In genomic region chrX:34300871-34301270, GRCh38 we compare ENCODE assay signal across 8 cellular contexts.
DNase-seq lines count a peak whose midpoint lies in the region; ATAC-seq and TF ChIP-seq lines count a peak whose summit lies in the region.

No MANE protein-coding gene starts in this region.

- H3K27me3 Mint-ChIP-seq in nephron (ENCODE audit: low read depth) (no peaks in the 10 kb centered on the region), CD14-positive monocyte (ENCODE audit: low read depth in 3 of 3) (no peaks in the 10 kb centered on the region)
- no peaks in the 10 kb centered on the region for H3K27me3 Mint-ChIP-seq in activated T-helper 17 cell treated with anti-CD3 and anti-CD28 coated beads, Interleukin-2, amount 50 U/mL, for 72 hours

- intact Hi-C loops in dorsolateral prefrontal cortex (cut with DNase I) = no loop called here
- intact Hi-C loops in CD14-positive monocyte (cut with micrococcal nuclease) = no loop called here

- in situ Hi-C loops in Caki2 (cut with HindIII; ENCODE audit: low pct_unique_long_range_greater_than_20kb, low sequenced_read_pairs) = no loop called here

- H3K4me1 Mint-ChIP-seq in nephron = no peaks in the 10 kb centered on the region
- H3K4me1 Mint-ChIP-seq in CD14-positive monocyte = no peaks in the 10 kb centered on the region
- no peaks in the 10 kb centered on the region for H3K4me1 Mint-ChIP-seq in activated T-helper 17 cell treated with anti-CD3 and anti-CD28 coated beads, Interleukin-2, amount 50 U/mL, for 72 hours

- peak; percentile 57 for ATAC-seq in GM18870 (IDR thresholded peaks at IDR 0.05; ENCODE audit: unreplicated experiment)
- no peak for ATAC-seq in activated T-helper 17 cell treated with anti-CD3 and anti-CD28 coated beads, Interleukin-2, amount 50 U/mL, for 72 hours (replicated peaks)

- H3K4me3 ChIP-seq in dorsolateral prefrontal cortex = no peak overlapping the region

- no peak overlapping the region for H3K27ac Mint-ChIP-seq in nephron
- H3K27ac Mint-ChIP-seq in CD14-positive monocyte = no peak overlapping the region
- H3K27ac Mint-ChIP-seq in activated T-helper 17 cell treated with anti-CD3 and anti-CD28 coated beads, Interleukin-2, amount 50 U/mL, for 72 hours = no peak overlapping the region

- no peak overlapping the region for H3K27ac ChIP-seq in dorsolateral prefrontal cortex

- H3K27me3 ChIP-seq in dorsolateral prefrontal cortex = peaks cover 0 to 57% (median 8%) of the 10 kb centered on the region in 45 donors

- TF ChIP-seq CTCF in dorsolateral prefrontal cortex (IDR thresholded peaks at IDR 0.05 in 54 of 56, conservative IDR thresholded peaks at IDR 0.05 in 2 of 56; ENCODE audit: low read depth in 1 of 56, partially characterized antibody in 56 of 56) (peak; percentile 15 to 74 (median 57)), nephron (IDR thresholded peaks at IDR 0.05; ENCODE audit: unreplicated experiment in 3 of 3) (peak; percentile 67 to 81 (median 79)), CD14-positive monocyte (IDR thresholded peaks at IDR 0.05) (no peak)

- DNase-seq in Caki2 (ENCODE audit: low read depth) = peak; percentile 19
- DNase-seq in NCI-H69 (lab: John Stamatoyannopoulos, UW) = peak; percentile 37
- peak in 1 of 10 donors; percentile 13 for DNase-seq in dorsolateral prefrontal cortex
- DNase-seq in mesenteric fat pad (ENCODE audit: low spot score) = no peak
- no peak for DNase-seq in CD14-positive monocyte (ENCODE audit: low spot score)

- H3K9me3 Mint-ChIP-seq in nephron (no peaks in the 10 kb centered on the region), CD14-positive monocyte (no peaks in the 10 kb centered on the region)
- no peaks in the 10 kb centered on the region for H3K9me3 Mint-ChIP-seq in activated T-helper 17 cell treated with anti-CD3 and anti-CD28 coated beads, Interleukin-2, amount 50 U/mL, for 72 hours

- H3K36me3 Mint-ChIP-seq in nephron (ENCODE audit: low read depth) = no peaks in the 10 kb centered on the region
- no peaks in the 10 kb centered on the region for H3K36me3 Mint-ChIP-seq in CD14-positive monocyte
- H3K36me3 Mint-ChIP-seq in activated T-helper 17 cell treated with anti-CD3 and anti-CD28 coated beads, Interleukin-2, amount 50 U/mL, for 72 hours (ENCODE audit: low read depth) = no peaks in the 10 kb centered on the region

- H3K4me3 Mint-ChIP-seq in nephron (no peak overlapping the region), CD14-positive monocyte (no peak overlapping the region)
- no peak overlapping the region for H3K4me3 Mint-ChIP-seq in activated T-helper 17 cell treated with anti-CD3 and anti-CD28 coated beads, Interleukin-2, amount 50 U/mL, for 72 hours

Comparison
In these comparisons a context has a peak if more than half of its experiments do, and no peak if none do; other contexts are left out.
1. DNase-seq: peak in Caki2 (single experiment) and NCI-H69 (single experiment); none in mesenteric fat pad (single experiment) and CD14-positive monocyte (single experiment).